In genomic region chr22:19062909-19063308, GRCh38 we compare ENCODE assay signal across 20 cellular contexts. TPM values are rescaled to one million over a fixed set of nuclear protein-coding genes. Genes with fewer than 3 reads are reported as not detected.
DNase-seq lines count a peak whose midpoint lies in the region; FAIRE-seq and TF ChIP-seq lines count a peak whose summit lies in the region.
"Had no signal": no experiment of that assay in that cellular context is flagged by ENCODE, and none has a peak within 500 bp of the region (broad histone marks: within the 10 kb centered on the region; RNA-seq: fewer than 3 reads in every experiment).

No MANE protein-coding gene starts in this region.

- H3K27me3 ChIP-seq in H9 (ENCODE audit: insufficient read depth, low read length) (no peaks in the 10 kb centered on the region), spleen (replicated peaks in 1 of 7) (no peaks in the 10 kb centered on the region), trophoblast cell (ENCODE audit: insufficient read depth, low read length) (no peaks in the 10 kb centered on the region)
- H3K27me3 ChIP-seq: MG63 had no signal

- peak overlapping the region; percentile 33 for H3K27ac Mint-ChIP-seq in activated T-cell treated with anti-CD3 and anti-CD28 coated beads, Interleukin-2, amount 50 U/mL, for 24 hours
- H3K27ac Mint-ChIP-seq in H9 (peak overlapping the region in 2 of 3 experiments; percentile 45 to 48; a peak in 1 of 7 replicates), MCF 10A (ENCODE audit: low read depth, unreplicated experiment) (no peak overlapping the region)

- no peak overlapping the region for H3K4me3 ChIP-seq in kidney (ENCODE audit: low read length in 2 of 2)
- no peak overlapping the region for H3K4me3 ChIP-seq in spleen
- H3K4me3 ChIP-seq in trophoblast cell (ENCODE audit: low read depth, low read length), result no peak overlapping the region
- H3K4me3 ChIP-seq: A549, GM12878, HAP-1, MG63 had no signal

- TF ChIP-seq CTCF in H9 (conservative IDR thresholded peaks at IDR 0.05) (no peak), kidney (IDR thresholded peaks at IDR 0.05; ENCODE audit: borderline replicate concordance, extremely low read depth, insufficient read depth) (no peak), spleen (IDR thresholded peaks at IDR 0.05 in 8 of 11, conservative IDR thresholded peaks at IDR 0.05 in 3 of 11) (no peak), MCF 10A (IDR thresholded peaks at IDR 0.05; ENCODE audit: unreplicated experiment) (no peak)

- H2BK5ac ChIP-seq in H9 (ENCODE audit: insufficient read length, low read length), result no peak overlapping the region
- no peak overlapping the region for H2BK5ac ChIP-seq in trophoblast cell (ENCODE audit: low read depth, low read length, poor library complexity)

- POLR2A ChIA-PET in MCF 10A (lab: Yijun Ruan, JAX), result interaction anchor here (1.0 kb wide), 1 partner anchor 14 kb away, joined by 4 read pairs; no protein-coding TSS in a partner anchor

- FAIRE-seq in kidney (lab: Jason Lieb, UNC), result no peak
- FAIRE-seq: A549, GM12878, GM18507 had no signal

- TF ChIP-seq POLR2A in spleen (IDR thresholded peaks at IDR 0.05), result no peak

- no peak overlapping the region for H4K91ac ChIP-seq in H9 (ENCODE audit: insufficient read length, low read depth, low read length)
- no peak overlapping the region for H4K91ac ChIP-seq in trophoblast cell (ENCODE audit: low read depth, low read length)

- H3K23me2 ChIP-seq in H9 (ENCODE audit: insufficient read length, low read depth, low read length, poor library complexity, severe bottlenecking), result no peaks in the 10 kb centered on the region

- H2BK120ac ChIP-seq in H9 (ENCODE audit: low read depth, low read length, poor library complexity, severe bottlenecking), result no peak overlapping the region
- H2BK120ac ChIP-seq in trophoblast cell (ENCODE audit: insufficient read depth, low read length, poor library complexity), result no peak overlapping the region

- H3K9me3 ChIP-seq in H9 (ENCODE audit: control insufficient read depth, low read depth, low read length) (no peaks in the 10 kb centered on the region), kidney (ENCODE audit: control insufficient read depth in 1 of 2, low read length in 2 of 2) (no peaks in the 10 kb centered on the region), spleen (no peaks in the 10 kb centered on the region), trophoblast cell (ENCODE audit: insufficient read depth, low read depth, low read length) (peaks cover 2% of the 10 kb centered on the region)
- H3K9me3 ChIP-seq: A549, HAP-1, MG63 had no signal

- H3K18ac ChIP-seq in H9 (ENCODE audit: insufficient read length, low read depth, low read length) (no peak overlapping the region), trophoblast cell (ENCODE audit: low read length) (no peak overlapping the region)

- H3K4me3 Mint-ChIP-seq in activated T-cell treated with anti-CD3 and anti-CD28 coated beads, Interleukin-2, amount 50 U/mL, for 24 hours, result no peak overlapping the region
- H3K4me3 Mint-ChIP-seq in H9 (no peak overlapping the region), MCF 10A (ENCODE audit: unreplicated experiment) (no peak overlapping the region)

- no peaks in the 10 kb centered on the region for H3K9me3 Mint-ChIP-seq in activated T-cell treated with anti-CD3 and anti-CD28 coated beads, Interleukin-2, amount 50 U/mL, for 24 hours
- H3K9me3 Mint-ChIP-seq in H9 (no peaks in the 10 kb centered on the region), MCF 10A (ENCODE audit: unreplicated experiment) (no peaks in the 10 kb centered on the region)

- no peaks in the 10 kb centered on the region for H3K27me3 Mint-ChIP-seq in activated T-cell treated with anti-CD3 and anti-CD28 coated beads, Interleukin-2, amount 50 U/mL, for 24 hours
- H3K27me3 Mint-ChIP-seq in H9 (ENCODE audit: low read depth), result no peaks in the 10 kb centered on the region
- H3K27me3 Mint-ChIP-seq in MCF 10A (ENCODE audit: insufficient read depth, unreplicated experiment), result no peaks in the 10 kb centered on the region

- H3K4ac ChIP-seq in H9 (ENCODE audit: low read depth, low read length) (no peak overlapping the region), trophoblast cell (ENCODE audit: low read depth, low read length) (no peak overlapping the region)

- no TSS peak for BruUV-seq in MCF 10A (replicated peaks; lab: Mats Ljungman, UMichigan)

- H3K9ac ChIP-seq in H9 (ENCODE audit: extremely low read depth, insufficient read length, low read length), result no peak overlapping the region
- no peak overlapping the region for H3K9ac ChIP-seq in kidney (ENCODE audit: low read length in 2 of 2)
- no peak overlapping the region for H3K9ac ChIP-seq in trophoblast cell (ENCODE audit: low read length)
- H3K9ac ChIP-seq: KMS-11 had no signal

- H2BK15ac ChIP-seq in H9 (ENCODE audit: low read depth, low read length), result no peak overlapping the region

- H3T11ph ChIP-seq in H9 (ENCODE audit: low read length), result no peak overlapping the region

- H3K4me1 ChIP-seq in H9 (ENCODE audit: insufficient read depth, low read length), result no peaks in the 10 kb centered on the region
- peaks cover 9 to 12% of the 10 kb centered on the region in 2 donors for H3K4me1 ChIP-seq in kidney (ENCODE audit: control insufficient read depth in 1 of 2, insufficient read depth in 1 of 2, low read depth in 1 of 2, low read length in 2 of 2)
- peaks cover 0 to 2% (median 0%) of the 10 kb centered on the region in 6 donors for H3K4me1 ChIP-seq in spleen
- no peaks in the 10 kb centered on the region for H3K4me1 ChIP-seq in trophoblast cell (ENCODE audit: control insufficient read depth in 1 of 2, insufficient read depth in 2 of 2, low read length in 2 of 2)
- H3K4me1 ChIP-seq: HAP-1 had no signal

- H2AFZ ChIP-seq in H9 (ENCODE audit: low read length) (no peak overlapping the region), trophoblast cell (ENCODE audit: insufficient read depth, low read length, poor library complexity) (no peak overlapping the region)

- no peaks in the 10 kb centered on the region for H3K79me2 ChIP-seq in H9 (ENCODE audit: insufficient read depth, low read length)
- no peaks in the 10 kb centered on the region for H3K79me2 ChIP-seq in trophoblast cell (ENCODE audit: control insufficient read depth, insufficient read depth, low read length, poor library complexity)

- H2AK5ac ChIP-seq in H9 (ENCODE audit: insufficient read length, low read length) (no peak overlapping the region), trophoblast cell (ENCODE audit: low read length) (no peak overlapping the region)

- no peak overlapping the region for H3K27ac ChIP-seq in H9 (ENCODE audit: insufficient read length, low read depth, low read length)
- H3K27ac ChIP-seq in kidney (ENCODE audit: low read depth in 2 of 2, low read length in 2 of 2), result no peak overlapping the region
- no peak overlapping the region for H3K27ac ChIP-seq in spleen
- H3K27ac ChIP-seq in trophoblast cell (ENCODE audit: low read depth, low read length), result no peak overlapping the region
- H3K27ac ChIP-seq: A549, KMS-11 had no signal

- H3K36me3 Mint-ChIP-seq in activated T-cell treated with anti-CD3 and anti-CD28 coated beads, Interleukin-2, amount 50 U/mL, for 24 hours (ENCODE audit: low read depth), result peaks cover 96% of the 10 kb centered on the region
- H3K36me3 Mint-ChIP-seq in H9 (ENCODE audit: insufficient read depth in 1 of 3, low read depth in 3 of 3) (peaks cover 31 to 80% (median 72%) of the 10 kb centered on the region in 3 experiments; a peak in 6 of 7 replicates), MCF 10A (ENCODE audit: insufficient read depth, unreplicated experiment) (peaks cover 58% of the 10 kb centered on the region)

- no peaks in the 10 kb centered on the region for H4K20me1 ChIP-seq in H9 (ENCODE audit: control insufficient read depth, insufficient read depth, insufficient read length)

- CTCF ChIA-PET in MCF 10A (lab: Yijun Ruan, JAX), result interaction anchor here (1.0 kb wide), 1 partner anchor 108 kb away, joined by 4 read pairs; no protein-coding TSS in a partner anchor

- H2BK12ac ChIP-seq in H9 (ENCODE audit: insufficient read length, low read depth, low read length), result no peak overlapping the region
- no peak overlapping the region for H2BK12ac ChIP-seq in trophoblast cell (ENCODE audit: low read length)

- no peak overlapping the region for H2BK20ac ChIP-seq in H9 (ENCODE audit: low read depth, low read length, poor library complexity, severe bottlenecking)

- no peak overlapping the region for H3K56ac ChIP-seq in H9 (ENCODE audit: insufficient read length, low read depth, low read length)

- no peak overlapping the region for H4K5ac ChIP-seq in H9 (ENCODE audit: insufficient read length, low read depth, low read length)

- H3K14ac ChIP-seq in H9 (ENCODE audit: insufficient read depth, low read length), result no peak overlapping the region; the same call in 1 of the 2 replicates
- no peak overlapping the region for H3K14ac ChIP-seq in trophoblast cell (ENCODE audit: low read length)

- peaks cover 3% of the 10 kb centered on the region for H3K4me1 Mint-ChIP-seq in activated T-cell treated with anti-CD3 and anti-CD28 coated beads, Interleukin-2, amount 50 U/mL, for 24 hours (ENCODE audit: low read depth)
- H3K4me1 Mint-ChIP-seq in H9 (no peaks in the 10 kb centered on the region), MCF 10A (ENCODE audit: insufficient read depth, unreplicated experiment) (peaks cover 14% of the 10 kb centered on the region)
- H3K4me1 Mint-ChIP-seq: CD14-positive monocyte had no signal

- H3K4me2 ChIP-seq in H9 (ENCODE audit: insufficient read depth, insufficient read length, low read length) (no peak overlapping the region), trophoblast cell (ENCODE audit: low read length) (no peak overlapping the region)
- H3K4me2 ChIP-seq: A549, KMS-11 had no signal

- H3K36me3 ChIP-seq in kidney (ENCODE audit: control insufficient read depth in 1 of 2, insufficient read depth in 2 of 2, low read length in 2 of 2) (peaks cover 19 to 52% of the 10 kb centered on the region in 2 donors), spleen (peaks cover 0 to 100% (median 96%) of the 10 kb centered on the region in 6 donors), trophoblast cell (ENCODE audit: control insufficient read depth in 1 of 2, insufficient read depth in 2 of 2, low read length in 2 of 2) (peaks cover 66 to 83% of the 10 kb centered on the region in 2 experiments)

- H4K12ac ChIP-seq in trophoblast cell (ENCODE audit: low read depth, low read length), result no peak overlapping the region

- H3K23ac ChIP-seq in H9 (ENCODE audit: insufficient read length, low read depth, low read length) (no peak overlapping the region), trophoblast cell (ENCODE audit: low read length) (no peak overlapping the region)

- H3K79me1 ChIP-seq in H9 (ENCODE audit: insufficient read depth, low read depth, low read length, poor library complexity, severe bottlenecking) (no peaks in the 10 kb centered on the region), trophoblast cell (ENCODE audit: low read length) (no peaks in the 10 kb centered on the region)

- H4K8ac ChIP-seq in H9 (replicated peaks; ENCODE audit: insufficient read length, low read depth, low read length) (no peak overlapping the region), trophoblast cell (ENCODE audit: low read depth, low read length) (no peak overlapping the region)

- DNase-seq in activated T-cell treated with anti-CD3 and anti-CD28 coated beads, Interleukin-2, amount 50 U/mL, for 24 hours, result no peak
- no peak for DNase-seq in activated T-cell treated with anti-CD3 and anti-CD28 coated beads for 4 hours
- no peak for DNase-seq in H9
- peak; percentile 42 for DNase-seq in kidney
- peak; percentile 43 for DNase-seq in spleen
- no peak for DNase-seq in trophoblast cell
- no peak for DNase-seq in MCF 10A (ENCODE audit: unreplicated experiment)
- no peak for DNase-seq in stimulated activated CD4-positive, alpha-beta T cell treated with anti-CD3 and anti-CD28 coated beads, Interleukin-1b, Interleukin-23, amount 100 ng/mL, for 48 hours
- DNase-seq: MG63, NCI-H1092 treated with DMSO at 0.1 percent for 48 hours, NCI-H1694, NCI-H2107, NCI-H345, NCI-H526 treated with DMSO at 0.1 percent for 48 hours had no signal

- WGBS in H9 (ENCODE audit: extremely low coverage, insufficient read length, low lambda C conversion rate), result no CpG with 5 or more reads among the region's 8 CpGs
- 88 to 98% (median 93%) methylated on average over 3 to 8 of the region's 8 CpGs for WGBS in spleen, 5 donors
- WGBS in trophoblast cell (ENCODE audit: extremely low coverage, insufficient coverage, insufficient read length), result no CpG with 5 or more reads among the region's 8 CpGs

- intact Hi-C loops in kidney (cut with DNase I), result no loop called here
- intact Hi-C loops in spleen (cut with DNase I; ENCODE audit: low total_unique reads), result no loop called here
- intact Hi-C loops in MCF 10A (cut with micrococcal nuclease), result no loop called here

RNA-seq across cellular contexts. Expression of gene DGCR2, which starts 59.3 kb away (rescaled TPM):
- 47.2 and 50.7 TPM in 2 replicates for total RNA-seq in H9 (2021)
- total RNA-seq in kidney, result 67.7 TPM
- polyA plus RNA-seq in kidney (ENCODE audit: insufficient read depth, low read depth, low replicate concordance), result 37.5 TPM
- 10 to 100 TPM; 40.4 to 60.7 (median 51.3) TPM for total RNA-seq in spleen
- polyA plus RNA-seq in spleen, result 10 to 100 TPM in 2 of 3 donors, 1 to 10 TPM in 1; 9.5 to 26.0 (median 11.8) TPM
- 38.8 and 39.4 TPM in 2 replicates for polyA plus RNA-seq in trophoblast cell (2013)
- total RNA-seq in MCF 10A (2022), result 41.2 and 50.1 TPM in 2 replicates

Comparison
In these comparisons a context has a peak if more than half of its experiments do, and no peak if none do; other contexts are left out.
1. DNase-seq: peak in kidney (single experiment) and spleen (single experiment); none in activated T-cell treated with anti-CD3 and anti-CD28 coated beads, Interleukin-2, amount 50 U/mL, for 24 hours (single experiment), activated T-cell treated with anti-CD3 and anti-CD28 coated beads for 4 hours (single experiment), H9 (single experiment), trophoblast cell (0 of 2), MCF 10A (single experiment) and stimulated activated CD4-positive, alpha-beta T cell treated with anti-CD3 and anti-CD28 coated beads, Interleukin-1b, Interleukin-23, amount 100 ng/mL, for 48 hours (single experiment).